Comparison of ENCODE assay signal across 16 cellular contexts in genomic region chr12:46126050-46126727, GRCh38.
DNase-seq lines count a peak whose midpoint lies in the region; ATAC-seq, FAIRE-seq and TF ChIP-seq lines count a peak whose summit lies in the region.
"Had no signal": no experiment of that assay in that cellular context is flagged by ENCODE, and none has a peak within 500 bp of the region (broad histone marks: within the 10 kb centered on the region; RNA-seq: fewer than 3 reads in every experiment).

No MANE protein-coding gene starts in this region.

- no peak overlapping the region for H3K4ac ChIP-seq in IMR-90 (ENCODE audit: low read depth, low read length)

- TF ChIP-seq CTCF in 22Rv1 (IDR thresholded peaks at IDR 0.05) (no peak), IMR-90 (conservative IDR thresholded peaks at IDR 0.05; ENCODE audit: low read depth, low read length) (no peak), epithelial cell of esophagus (IDR thresholded peaks at IDR 0.05; ENCODE audit: insufficient read depth, low read depth, low read length, missing control alignments) (no peak), ovary (IDR thresholded peaks at IDR 0.05) (no peak)

- H3K23ac ChIP-seq in IMR-90 (ENCODE audit: low read depth, low read length), result no peak overlapping the region

- dilution Hi-C loops in IMR-90 (cut with HindIII; ENCODE audit: low sequenced_read_pairs, unreplicated experiment), result no loop called here

- DNase-seq in IMR-90, result no peak
- DNase-seq in epithelial cell of esophagus (ENCODE audit: low read depth), result peak; percentile 15
- DNase-seq in midbrain (lab: John Stamatoyannopoulos, UW), result peak; percentile 23
- no peak for DNase-seq in GM12892 (ENCODE audit: insufficient read length)
- DNase-seq in ovary, result no peak
- no peak for DNase-seq in NCI-H1048 (lab: John Stamatoyannopoulos, UW)
- DNase-seq: activated CD4-positive, alpha-beta T cell treated with anti-CD3 and anti-CD28 coated beads, Interleukin-2, amount 50 U/mL, for 1 hour; activated naive CD4-positive, alpha-beta T cell treated with Interleukin-2 at 50 U/mL for 16 hours; activated T-cell treated with anti-CD3 and anti-CD28 coated beads for 4 hours; CD8-positive, alpha-beta T cell; erythroblast; mesendoderm had no signal

- H2AK9ac ChIP-seq in IMR-90 (replicated peaks; ENCODE audit: low read depth, low read length, poor library complexity), result no peak overlapping the region

- TF ChIP-seq POLR2A in IMR-90 (IDR thresholded peaks at IDR 0.05; ENCODE audit: low read depth, low read length) (no peak), GM12892 (IDR thresholded peaks at IDR 0.05; ENCODE audit: low read depth, low read length) (no peak), ovary (IDR thresholded peaks at IDR 0.05) (no peak)

- ATAC-seq in IMR-90 (ENCODE audit: low read depth) (no peak), HG03342 (IDR thresholded peaks at IDR 0.05; ENCODE audit: unreplicated experiment) (no peak)

- H4K91ac ChIP-seq in IMR-90 (ENCODE audit: insufficient read depth, low read depth, low read length), result no peak overlapping the region

- H2BK120ac ChIP-seq in IMR-90 (ENCODE audit: low read depth, low read length), result no peak overlapping the region

- H3K27me3 ChIP-seq in IMR-90 (ENCODE audit: control insufficient read depth, insufficient read depth, low read length) (peaks cover 11% of the 10 kb centered on the region), ovary (no peaks in the 10 kb centered on the region)

- no TSS peak for BruUV-seq in IMR-90 (replicated peaks; lab: Mats Ljungman, UMichigan)

- no peak overlapping the region for H2BK20ac ChIP-seq in IMR-90 (ENCODE audit: low read depth, low read length)

- no peak overlapping the region for H2AK5ac ChIP-seq in IMR-90 (ENCODE audit: low read depth, low read length)

- H3K4me3 ChIP-seq in IMR-90 (ENCODE audit: insufficient read depth, low read depth, low read length) (no peak overlapping the region), epithelial cell of esophagus (ENCODE audit: low read length) (no peak overlapping the region), ovary (no peak overlapping the region)

- H3K18ac ChIP-seq in IMR-90 (ENCODE audit: low read depth, low read length), result no peak overlapping the region

- H3K9me1 ChIP-seq in IMR-90 (ENCODE audit: insufficient read depth, low read length), result no peaks in the 10 kb centered on the region

- H3K9ac ChIP-seq in IMR-90 (ENCODE audit: low read depth, low read length), result no peak overlapping the region

- no peaks in the 10 kb centered on the region for H4K20me1 ChIP-seq in IMR-90 (ENCODE audit: insufficient read depth, low read length)

- H2AFZ ChIP-seq in IMR-90 (replicated peaks; ENCODE audit: low read length, poor library complexity), result no peak overlapping the region

- H4K5ac ChIP-seq in IMR-90 (ENCODE audit: low read depth, low read length), result no peak overlapping the region

- no peak for TF ChIP-seq EP300 in ovary (IDR thresholded peaks at IDR 0.05)

- no peak for FAIRE-seq in GM12892 (lab: Jason Lieb, UNC)
- FAIRE-seq: RCC 7860, urothelium cell line had no signal

- CTCF ChIA-PET in IMR-90 (lab: Yijun Ruan, JAX), result interaction anchor here (1.1 to 2.3 kb wide), 3 partner anchors 10 to 15 kb away, joined by 4 to 12 read pairs (median 5); no protein-coding TSS in a partner anchor

- in situ Hi-C loops in IMR-90 (cut with MboI; ENCODE audit: low sequenced_read_pairs), result no loop called here

- H3K14ac ChIP-seq in IMR-90 (replicated peaks; ENCODE audit: low read depth, low read length), result no peak overlapping the region

- POLR2A ChIA-PET in IMR-90 (lab: Charles Lee; ENCODE audit: unreplicated experiment), result no interaction called here

- H3K4me2 ChIP-seq in IMR-90 (ENCODE audit: low read depth, low read length), result 0 out of 2 replicates have a peak overlapping the region, but pooled peaks have one; percentile 77

- no peak overlapping the region for H4K8ac ChIP-seq in IMR-90 (ENCODE audit: low read depth in 2 of 2, low read length in 2 of 2)

- H3K27ac ChIP-seq in 22Rv1 (peak overlapping the region; percentile 61), IMR-90 (ENCODE audit: insufficient read depth, low read length) (no peak overlapping the region), ovary (peak overlapping the region in 1 of 2 donors; percentile 46)

- intact Hi-C loops in IMR-90 (cut with micrococcal nuclease), result loop anchor here (10.0 kb wide), 2 partner anchors 549 to 809 kb away; no protein-coding TSS in a partner anchor
- intact Hi-C loops in ovary (cut with DNase I), result no loop called here

- no peak overlapping the region for H2BK5ac ChIP-seq in IMR-90 (ENCODE audit: low read depth, low read length, poor library complexity, severe bottlenecking)

- no peak for TF ChIP-seq RAD21 in IMR-90 (IDR thresholded peaks at IDR 0.05; ENCODE audit: low read length)

- H3K79me1 ChIP-seq in IMR-90 (ENCODE audit: low read depth in 1 of 2, low read length in 2 of 2), result no peaks in the 10 kb centered on the region

- H3K4me1 ChIP-seq in IMR-90 (ENCODE audit: control insufficient read depth, insufficient read depth, low read length) (peaks cover 5% of the 10 kb centered on the region), ovary (ENCODE audit: insufficient read depth) (peaks cover 3% of the 10 kb centered on the region)

- no peaks in the 10 kb centered on the region for H3K36me3 ChIP-seq in IMR-90 (ENCODE audit: control insufficient read depth, insufficient read depth, low read length)
- H3K36me3 ChIP-seq in ovary, result no peaks in the 10 kb centered on the region

- no peaks in the 10 kb centered on the region for H3K9me3 ChIP-seq in IMR-90 (ENCODE audit: control insufficient read depth, insufficient read depth, low read length)
- H3K9me3 ChIP-seq in ovary, result no peaks in the 10 kb centered on the region

- no CpG with 5 or more reads among the region's 4 CpGs for WGBS in IMR-90 (ENCODE audit: extremely low coverage in 2 of 2, insufficient read length in 1 of 2), 2 experiments
- 34 to 60% (median 59%) methylated on average over 4 of the region's 4 CpGs for WGBS in ovary, 3 donors

- H3K56ac ChIP-seq in IMR-90 (ENCODE audit: extremely low read depth, insufficient read depth, low read length), result no peak overlapping the region

- H2BK15ac ChIP-seq in IMR-90 (ENCODE audit: low read depth, low read length), result no peak overlapping the region

TF ChIP-seq in IMR-90, 13 proteins besides CTCF, POLR2A, EP300 and RAD21:
- TF ChIP-seq MAFK (IDR thresholded peaks at IDR 0.05; ENCODE audit: low read depth, low read length) (no peak), RFX5 (IDR thresholded peaks at IDR 0.05; ENCODE audit: low read depth, low read length) (no peak)

Comparison
In these comparisons a context has a peak if more than half of its experiments do, and no peak if none do; other contexts are left out.
1. DNase-seq: peak in epithelial cell of esophagus (single experiment) and midbrain (single experiment); none in IMR-90 (single experiment), GM12892 (single experiment), ovary (0 of 5) and NCI-H1048 (single experiment).